In genomic region chr9:120151149-120151548, GRCh38 we compare ENCODE assay signal across 30 cellular contexts.
"Had no signal": no experiment of that assay in that cellular context is flagged by ENCODE, and none has a peak within 500 bp of the region (broad histone marks: within the 10 kb centered on the region; RNA-seq: fewer than 3 reads in every experiment).

No MANE protein-coding gene starts in this region.

- DNase-seq: activated B cell treated with CpG ODN at 0.5 μM for 24 hours; activated CD4-positive, alpha-beta memory T cell treated with anti-CD3 and anti-CD28 coated beads for 36 hours; activated CD4-positive, alpha-beta T cell treated with anti-CD3 and anti-CD28 coated beads for 4 hours; activated CD4-positive, alpha-beta T cell treated with anti-CD3 and anti-CD28 coated beads, Interleukin-2, amount 50 U/mL, for 1 hour; activated CD4-positive, CD25-positive, alpha-beta regulatory T cell treated with anti-CD3 and anti-CD28 coated beads, Interleukin-2, amount 50 U/mL, for 72 hours; activated CD8-positive, alpha-beta memory T cell treated with anti-CD3 and anti-CD28 coated beads, Interleukin-2, amount 50 U/mL, for 4 hours; activated gamma-delta T cell treated with Interleukin-2 at 50 U/mL for 16 hours; activated naive CD4-positive, alpha-beta T cell treated with anti-CD3 and anti-CD28 coated beads for 36 hours; activated T-cell treated with anti-CD3 and anti-CD28 coated beads for 4 hours; activated T-cell treated with anti-CD3 and anti-CD28 coated beads, Interleukin-2, amount 50 U/mL, for 4 hours; adrenal gland; body of pancreas; central memory CD4-positive, alpha-beta T cell; NCI-H1092 treated with DMSO at 0.1 percent for 48 hours; NCI-H1417; NCI-H187; NCI-H2029 treated with DMSO at 0.1 percent for 48 hours; NCI-H2107; NCI-H2171; NCI-H510A; NCI-H526; OCI-M1; SHP77; SK-N-SH had no signal

- H3K27me3 ChIP-seq: adrenal gland, body of pancreas, SJSA1 had no signal

- H3K9me3 Mint-ChIP-seq: activated B cell treated with CpG ODN at 0.5 μM for 24 hours; activated CD4-positive, alpha-beta memory T cell treated with anti-CD3 and anti-CD28 coated beads for 36 hours; activated naive CD4-positive, alpha-beta T cell treated with anti-CD3 and anti-CD28 coated beads for 36 hours; activated T-cell treated with anti-CD3 and anti-CD28 coated beads, Interleukin-2, amount 50 U/mL, for 4 hours; activated T-helper 1 cell treated with anti-CD3 and anti-CD28 coated beads, Interleukin-12 subunit alpha, Interleukin-12 subunit beta, Interleukin-2, Interleukin-4 antibody, amounts not matched to agents 30 ng/mL and 10 ng/mL and 1 ng/mL, durations not matched to agents 14 hours and 24 hours and 36 hours; T-helper 1 cell treated with Interleukin-12 subunit alpha and Interleukin-12 subunit beta and Interleukin-4 antibody, amounts not matched to agents 30 μg/mL and 1 μg/mL, for 36 hours had no signal

- H3K36me3 ChIP-seq: adrenal gland, SJSA1 had no signal

- H3K27ac Mint-ChIP-seq: activated B cell treated with CpG ODN at 0.5 μM for 24 hours; activated CD4-positive, alpha-beta memory T cell treated with anti-CD3 and anti-CD28 coated beads for 36 hours; activated naive CD4-positive, alpha-beta T cell treated with anti-CD3 and anti-CD28 coated beads for 36 hours; activated naive CD4-positive, alpha-beta T cell treated with anti-CD3 and anti-CD28 coated beads, Interleukin-2, amount 50 U/mL, for 72 hours; activated T-helper 1 cell treated with anti-CD3 and anti-CD28 coated beads, Interleukin-12 subunit alpha, Interleukin-12 subunit beta, Interleukin-2, Interleukin-4 antibody, amounts not matched to agents 30 ng/mL and 10 ng/mL and 1 ng/mL, durations not matched to agents 14 hours and 24 hours and 36 hours; T-helper 1 cell treated with Interleukin-12 subunit alpha and Interleukin-12 subunit beta and Interleukin-4 antibody, amounts not matched to agents 30 μg/mL and 1 μg/mL, for 36 hours; T-helper 2 cell treated with Interferon-gamma antibody and Interleukin-4, amounts not matched to agents 5 μg/mL and 100 μg/mL, for 36 hours had no signal

- H3K4me1 Mint-ChIP-seq: activated B cell treated with CpG ODN at 0.5 μM for 24 hours had no signal

- H3K27ac ChIP-seq: body of pancreas, SJSA1 had no signal

- H3K27me3 Mint-ChIP-seq: activated CD4-positive, alpha-beta memory T cell treated with anti-CD3 and anti-CD28 coated beads for 36 hours had no signal

- H3K9me3 ChIP-seq: adrenal gland, body of pancreas, SJSA1, SK-N-SH had no signal

- H3K4me3 Mint-ChIP-seq: activated B cell treated with CpG ODN at 0.5 μM for 24 hours; activated CD4-positive, alpha-beta memory T cell treated with anti-CD3 and anti-CD28 coated beads for 36 hours; activated naive CD4-positive, alpha-beta T cell treated with anti-CD3 and anti-CD28 coated beads for 36 hours; activated T-cell treated with anti-CD3 and anti-CD28 coated beads, Interleukin-2, amount 50 U/mL, for 4 hours; activated T-helper 1 cell treated with anti-CD3 and anti-CD28 coated beads, Interleukin-12 subunit alpha, Interleukin-12 subunit beta, Interleukin-2, Interleukin-4 antibody, amounts not matched to agents 30 ng/mL and 10 ng/mL and 1 ng/mL, durations not matched to agents 14 hours and 24 hours and 36 hours; T-helper 1 cell treated with Interleukin-12 subunit alpha and Interleukin-12 subunit beta and Interleukin-4 antibody, amounts not matched to agents 30 μg/mL and 1 μg/mL, for 36 hours; T-helper 2 cell treated with Interferon-gamma antibody and Interleukin-4, amounts not matched to agents 5 μg/mL and 100 μg/mL, for 36 hours had no signal

- ATAC-seq: activated naive CD4-positive, alpha-beta T cell treated with anti-CD3 and anti-CD28 coated beads, Interleukin-2, amount 50 U/mL, for 72 hours; activated T-cell treated with anti-CD3 and anti-CD28 coated beads, Interleukin-2, amount 50 U/mL, for 4 hours; body of pancreas; Panc1 had no signal

- H3K36me3 Mint-ChIP-seq: activated CD4-positive, alpha-beta memory T cell treated with anti-CD3 and anti-CD28 coated beads for 36 hours; activated naive CD4-positive, alpha-beta T cell treated with anti-CD3 and anti-CD28 coated beads, Interleukin-2, amount 50 U/mL, for 72 hours had no signal

- H3K4me3 ChIP-seq: adrenal gland, body of pancreas, SJSA1 had no signal
